18 cellular contexts compared by ENCODE assay signal in genomic region chr21:22993144-22993543, GRCh38.
DNase-seq lines count a peak whose midpoint lies in the region; FAIRE-seq and TF ChIP-seq lines count a peak whose summit lies in the region.
"Had no signal": no experiment of that assay in that cellular context is flagged by ENCODE, and none has a peak within 500 bp of the region (broad histone marks: within the 10 kb centered on the region; RNA-seq: fewer than 3 reads in every experiment).

No MANE protein-coding gene starts in this region.

- no peaks in the 10 kb centered on the region for H3K9me2 ChIP-seq in SU-DHL-6 (replicated peaks; ENCODE audit: insufficient read depth, low read length)

- no peak for FAIRE-seq in urothelium cell line (lab: Jason Lieb, UNC)
- FAIRE-seq: D721Med, G401.6, GM12892, GM19239 had no signal

- no peaks in the 10 kb centered on the region for H4K20me1 ChIP-seq in SU-DHL-6 (ENCODE audit: low read depth, low read length)
- H4K20me1 ChIP-seq: BLaER1 had no signal

- H3K4me1 ChIP-seq in ES-I3 (ENCODE audit: insufficient read depth, low read length) = no peaks in the 10 kb centered on the region
- no peaks in the 10 kb centered on the region for H3K4me1 ChIP-seq in HUES6 (ENCODE audit: control insufficient read depth, insufficient read depth, low read length)
- H3K4me1 ChIP-seq: BLaER1 had no signal

- TF ChIP-seq CTCF in SU-DHL-6 (IDR thresholded peaks at IDR 0.05; ENCODE audit: insufficient read depth, low read length, poor library complexity, severe bottlenecking) = no peak

- H3K27me3 ChIP-seq in HUES6 (ENCODE audit: control insufficient read depth, insufficient read depth, low read length) = no peaks in the 10 kb centered on the region
- H3K27me3 ChIP-seq in SU-DHL-6 (ENCODE audit: low read length) = no peaks in the 10 kb centered on the region
- H3K27me3 ChIP-seq: BLaER1 had no signal

- no peak overlapping the region for H3K4me2 ChIP-seq in SU-DHL-6 (ENCODE audit: low read depth, low read length, poor library complexity, severe bottlenecking)
- H3K4me2 ChIP-seq: BLaER1, GM23338 had no signal

- no peak overlapping the region for H3K27ac ChIP-seq in HUES6 (ENCODE audit: low read depth, low read length)
- no peak overlapping the region for H3K27ac ChIP-seq in SU-DHL-6 (ENCODE audit: low read depth, low read length)
- H3K27ac ChIP-seq: BLaER1, C4-2B had no signal

- H3F3A ChIP-seq in SU-DHL-6 (ENCODE audit: insufficient read depth) = no peaks in the 10 kb centered on the region

- H3K79me2 ChIP-seq in SU-DHL-6 (ENCODE audit: insufficient read depth, low read length) = no peaks in the 10 kb centered on the region

- DNase-seq in NCI-H524 (lab: John Stamatoyannopoulos, UW) (peak; percentile 44 to 88), cerebellar nuclear complex (lab: John Stamatoyannopoulos, UW) (no peak), GM19238 (ENCODE audit: insufficient read length, low spot score) (no peak), urothelium cell line (ENCODE audit: low spot score) (no peak)
- DNase-seq: CD4-positive, CD25-positive, alpha-beta regulatory T cell; CD8-positive, alpha-beta T cell; DMS 273 treated with DMSO at 0.1 percent for 48 hours; DMS79 treated with DMSO at 0.1 percent for 48 hours had no signal

- 0 out of 2 replicates have a peak overlapping the region, but pooled peaks have one; percentile 17 for H3K4me3 ChIP-seq in HUES6 (ENCODE audit: low read depth, low read length)
- H3K4me3 ChIP-seq in SU-DHL-6 (ENCODE audit: insufficient read depth, low read length, poor library complexity, severe bottlenecking) = no peak overlapping the region
- H3K4me3 ChIP-seq: BLaER1, GM23338 had no signal

- H3K9me3 ChIP-seq in ES-I3 (ENCODE audit: control insufficient read depth, insufficient read depth, low read length) = no peaks in the 10 kb centered on the region
- no peaks in the 10 kb centered on the region for H3K9me3 ChIP-seq in HUES6 (ENCODE audit: control insufficient read depth, insufficient read depth, low read depth, low read length)
- no peaks in the 10 kb centered on the region for H3K9me3 ChIP-seq in SU-DHL-6 (ENCODE audit: insufficient read depth, low read length)

- H3K36me3 ChIP-seq in ES-I3 (ENCODE audit: insufficient read depth, low read length) = no peaks in the 10 kb centered on the region
- no peaks in the 10 kb centered on the region for H3K36me3 ChIP-seq in HUES6 (ENCODE audit: control insufficient read depth, insufficient read depth, low read length)
- H3K36me3 ChIP-seq in SU-DHL-6 (ENCODE audit: low read length) = no peaks in the 10 kb centered on the region
- H3K36me3 ChIP-seq: BLaER1 had no signal

- H2AFZ ChIP-seq in SU-DHL-6 (ENCODE audit: low read depth, low read length, severe bottlenecking) = peak overlapping the region; percentile 22
- H2AFZ ChIP-seq: GM23338 had no signal

- H3K9ac ChIP-seq in ES-I3 (ENCODE audit: low read depth, low read length) (peak overlapping the region; percentile 71; the same call in 1 of the 2 replicates), HUES6 (ENCODE audit: low read length) (no peak overlapping the region), SU-DHL-6 (ENCODE audit: low read length) (no peak overlapping the region)
- H3K9ac ChIP-seq: BLaER1 had no signal

Comparison
In these comparisons a context has a peak if more than half of its experiments do, and no peak if none do; other contexts are left out.
1. DNase-seq: peak in NCI-H524 (2 of 2); none in cerebellar nuclear complex (0 of 2), GM19238 (single experiment) and urothelium cell line (single experiment).